18 cellular contexts compared by ENCODE assay signal in genomic region chr3:49255686-49256085, GRCh38.
"Had no signal": no experiment of that assay in that cellular context is flagged by ENCODE, and none has a peak within 500 bp of the region (broad histone marks: within the 10 kb centered on the region; RNA-seq: fewer than 3 reads in every experiment).

No MANE protein-coding gene starts in this region.

- DNase-seq: activated CD4-positive, alpha-beta T cell treated with anti-CD3 and anti-CD28 coated beads for 48 hours; activated CD4-positive, CD25-positive, alpha-beta regulatory T cell; activated CD8-positive, alpha-beta T cell treated with anti-CD3 and anti-CD28 coated beads for 36 hours; activated naive CD4-positive, alpha-beta T cell treated with anti-CD3 and anti-CD28 coated beads, Interleukin-2, amount 10 ng/mL, durations not matched to agents 7 days and 5 days; activated naive CD8-positive, alpha-beta T cell treated with anti-CD3 and anti-CD28 coated beads, Interleukin-2, amount 50 U/mL, for 24 hours; activated T-cell treated with anti-CD3 and anti-CD28 coated beads, Interleukin-2, amount 50 U/mL, for 24 hours; heart right ventricle; naive thymus-derived CD8-positive, alpha-beta T cell; nucleus accumbens; stimulated activated CD4-positive, alpha-beta T cell treated with anti-CD3 and anti-CD28 coated beads, Interleukin-2, amount 100 ng/mL, for 24 hours; stimulated activated naive CD4-positive, alpha-beta T cell treated with Interleukin-2 at 50 U/mL for 16 hours; substantia nigra; T-cell had no signal

- H3K4me3 ChIP-seq: ascending aorta, breast epithelium, coronary artery, heart right ventricle, tibial nerve had no signal

- H3K9me3 Mint-ChIP-seq: activated CD8-positive, alpha-beta T cell treated with anti-CD3 and anti-CD28 coated beads for 36 hours; activated naive CD4-positive, alpha-beta T cell treated with anti-CD3 and anti-CD28 coated beads, Interleukin-2, amount 10 ng/mL, durations not matched to agents 7 days and 5 days; activated naive CD8-positive, alpha-beta T cell treated with anti-CD3 and anti-CD28 coated beads, Interleukin-2, amount 50 U/mL, for 24 hours; activated T-cell treated with anti-CD3 and anti-CD28 coated beads, Interleukin-2, amount 50 U/mL, for 24 hours; activated T-helper 2 cell treated with anti-CD3 and anti-CD28 coated beads, Interferon-gamma antibody, Interleukin-2, Interleukin-4, amounts not matched to agents 10 μg/mL and 5 μg/mL and 100 μg/mL, durations not matched to agents 14 hours and 24 hours and 36 hours; naive thymus-derived CD8-positive, alpha-beta T cell; T-cell had no signal

- H3K4me1 ChIP-seq: ascending aorta, breast epithelium, heart right ventricle had no signal

- H3K36me3 ChIP-seq: ascending aorta, breast epithelium, tibial nerve had no signal

- H3K27ac Mint-ChIP-seq: activated CD8-positive, alpha-beta T cell treated with anti-CD3 and anti-CD28 coated beads for 36 hours; activated naive CD4-positive, alpha-beta T cell treated with anti-CD3 and anti-CD28 coated beads, Interleukin-2, amount 10 ng/mL, durations not matched to agents 7 days and 5 days; activated naive CD8-positive, alpha-beta T cell treated with anti-CD3 and anti-CD28 coated beads, Interleukin-2, amount 50 U/mL, for 24 hours; activated T-cell treated with anti-CD3 and anti-CD28 coated beads, Interleukin-2, amount 50 U/mL, for 24 hours; activated T-helper 2 cell treated with anti-CD3 and anti-CD28 coated beads, Interferon-gamma antibody, Interleukin-2, Interleukin-4, amounts not matched to agents 10 μg/mL and 5 μg/mL and 100 μg/mL, durations not matched to agents 14 hours and 24 hours and 36 hours; naive thymus-derived CD8-positive, alpha-beta T cell; T-cell had no signal

- H3K36me3 Mint-ChIP-seq: activated naive CD4-positive, alpha-beta T cell treated with anti-CD3 and anti-CD28 coated beads, Interleukin-2, amount 10 ng/mL, durations not matched to agents 7 days and 5 days; naive thymus-derived CD8-positive, alpha-beta T cell; T-cell had no signal

- H3K4me1 Mint-ChIP-seq: naive thymus-derived CD8-positive, alpha-beta T cell; T-cell had no signal

- H3K27me3 Mint-ChIP-seq: activated CD8-positive, alpha-beta T cell treated with anti-CD3 and anti-CD28 coated beads for 36 hours; activated naive CD8-positive, alpha-beta T cell treated with anti-CD3 and anti-CD28 coated beads, Interleukin-2, amount 50 U/mL, for 24 hours; activated T-cell treated with anti-CD3 and anti-CD28 coated beads, Interleukin-2, amount 50 U/mL, for 24 hours had no signal

- H3K27ac ChIP-seq: ascending aorta, coronary artery, heart right ventricle, tibial nerve had no signal

- H3K4me3 Mint-ChIP-seq: activated CD8-positive, alpha-beta T cell treated with anti-CD3 and anti-CD28 coated beads for 36 hours; activated naive CD4-positive, alpha-beta T cell treated with anti-CD3 and anti-CD28 coated beads, Interleukin-2, amount 10 ng/mL, durations not matched to agents 7 days and 5 days; activated naive CD8-positive, alpha-beta T cell treated with anti-CD3 and anti-CD28 coated beads, Interleukin-2, amount 50 U/mL, for 24 hours; activated T-cell treated with anti-CD3 and anti-CD28 coated beads, Interleukin-2, amount 50 U/mL, for 24 hours; naive thymus-derived CD8-positive, alpha-beta T cell; T-cell had no signal

- ATAC-seq: activated CD8-positive, alpha-beta T cell treated with anti-CD3 and anti-CD28 coated beads for 36 hours; heart right ventricle; naive thymus-derived CD8-positive, alpha-beta T cell; T-cell had no signal

- H3K9me3 ChIP-seq: ascending aorta, breast epithelium, heart right ventricle, tibial nerve had no signal

- H3K27me3 ChIP-seq: ascending aorta, breast epithelium, heart right ventricle, tibial nerve had no signal
